1 cellular context compared by ENCODE assay signal in the genomic region with DNA sequence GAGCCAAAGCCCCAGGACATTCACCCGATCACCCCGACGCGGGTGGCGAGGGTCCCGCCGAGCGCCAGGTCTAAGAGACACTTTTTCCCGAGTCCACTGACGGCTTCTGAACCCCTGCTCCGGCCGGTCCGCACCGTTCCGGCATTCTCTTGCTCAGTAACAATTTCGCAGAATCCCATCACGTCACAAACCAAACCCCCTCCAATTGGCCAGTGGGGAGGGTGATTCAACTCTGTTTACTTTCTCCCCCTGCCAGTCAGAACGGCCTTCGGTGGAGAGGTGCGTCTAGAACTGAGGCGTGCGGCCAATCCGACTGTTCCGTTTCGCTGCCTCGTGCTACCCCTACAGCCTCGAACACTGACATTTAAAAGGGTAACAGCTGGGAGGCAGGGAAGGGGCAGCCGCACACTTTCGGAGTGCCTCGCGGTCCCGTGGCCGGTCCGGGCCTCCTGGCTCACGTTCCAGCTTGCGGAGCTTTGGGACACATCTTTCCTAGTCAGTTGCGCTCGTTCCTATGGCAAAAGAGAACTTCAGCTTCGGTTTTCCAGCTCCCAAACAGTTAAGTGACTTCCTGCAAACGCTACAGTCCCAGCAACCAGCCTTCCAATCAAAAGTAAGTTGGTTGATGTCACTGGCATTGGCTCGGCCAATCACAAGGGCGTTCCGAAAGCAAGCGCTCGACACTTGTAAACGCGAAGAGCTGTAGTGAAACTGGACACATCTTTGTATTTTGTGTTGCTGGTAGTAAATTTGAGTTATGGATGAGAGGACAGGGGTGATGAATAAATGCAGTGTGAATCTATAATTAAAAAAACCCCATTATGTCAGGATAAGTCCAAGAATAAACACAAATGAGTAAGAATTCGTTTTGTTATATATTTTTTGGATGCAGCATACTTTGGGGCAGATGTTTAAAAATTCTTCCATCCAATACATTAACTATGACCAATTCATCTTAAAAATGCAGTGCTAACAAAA.
TF ChIP-seq lines count a peak whose summit lies in the region.

Gene KLF9 (minus strand): TSS at position 860 of the 978 bp plus-strand sequence. CDS start 1,294 bp downstream, outside the sequence.

TF ChIP-seq in HepG2, 621 proteins besides CTCF, POLR2A, EP300 and RAD21 (continued from another document and continues in another):
- TF ChIP-seq, protein P1, sequence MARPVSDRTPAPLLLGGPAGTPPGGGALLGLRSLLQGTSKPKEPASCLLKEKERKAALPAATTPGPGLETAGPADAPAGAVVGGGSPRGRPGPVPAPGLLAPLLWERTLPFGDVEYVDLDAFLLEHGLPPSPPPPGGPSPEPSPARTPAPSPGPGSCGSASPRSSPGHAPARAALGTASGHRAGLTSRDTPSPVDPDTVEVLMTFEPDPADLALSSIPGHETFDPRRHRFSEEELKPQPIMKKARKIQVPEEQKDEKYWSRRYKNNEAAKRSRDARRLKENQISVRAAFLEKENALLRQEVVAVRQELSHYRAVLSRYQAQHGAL (CRISPR knock-in tag; IDR thresholded peaks at IDR 0.05; ENCODE audit: not compliant biosample characterization), result no peak
- TF ChIP-seq PCBP2 (optimal IDR thresholded peaks at IDR 0.05; ENCODE audit: low read depth, low read length, poor library complexity, severe bottlenecking) (no peak), NONO (IDR thresholded peaks at IDR 0.05) (no peak), NONO (CRISPR knock-in tag; conservative IDR thresholded peaks at IDR 0.05) (no peak), ATAD3A (CRISPR knock-in tag; IDR thresholded peaks at IDR 0.05) (no peak), MYNN (CRISPR knock-in tag; IDR thresholded peaks at IDR 0.05; ENCODE audit: low read depth) (no peak), ZNF430 (CRISPR knock-in tag; IDR thresholded peaks at IDR 0.05) (peak; percentile 80), ELF4 (CRISPR knock-in tag; IDR thresholded peaks at IDR 0.05; ENCODE audit: borderline replicate concordance) (0 out of 2 replicates have a peak, but pooled peaks have one; percentile 36), ZNF777 (CRISPR knock-in tag; IDR thresholded peaks at IDR 0.05) (peak; percentile 71; the same call in 1 of the 2 replicates), ZNF629 (CRISPR knock-in tag; conservative IDR thresholded peaks at IDR 0.05) (no peak), SIX1 (CRISPR knock-in tag; IDR thresholded peaks at IDR 0.05; ENCODE audit: borderline replicate concordance) (no peak), CREB3 (CRISPR knock-in tag; IDR thresholded peaks at IDR 0.05) (no peak; the same call in 1 of the 2 replicates), SCMH1 (CRISPR knock-in tag; IDR thresholded peaks at IDR 0.05; ENCODE audit: borderline replicate concordance) (no peak), ZNF776 (CRISPR knock-in tag; IDR thresholded peaks at IDR 0.05) (peak; percentile 87; the same call in 1 of the 2 replicates), AGO2 (optimal IDR thresholded peaks at IDR 0.05; ENCODE audit: low read depth, low read length) (peak; percentile 58), ZFP36L2 (CRISPR knock-in tag; IDR thresholded peaks at IDR 0.05) (no peak), ZNF616 (CRISPR knock-in tag; IDR thresholded peaks at IDR 0.05; ENCODE audit: low read depth) (no peak), SOX6 (IDR thresholded peaks at IDR 0.05) (no peak), SOX6 (CRISPR knock-in tag; IDR thresholded peaks at IDR 0.05) (peak; percentile 80), ZNF788 (CRISPR knock-in tag; IDR thresholded peaks at IDR 0.05; ENCODE audit: borderline replicate concordance) (peak; percentile 84; the same call in 1 of the 2 replicates), FLYWCH1 (CRISPR knock-in tag; IDR thresholded peaks at IDR 0.05) (no peak), ZNF382 (CRISPR knock-in tag; IDR thresholded peaks at IDR 0.05; ENCODE audit: borderline replicate concordance) (no peak), HNF4A (CRISPR knock-in tag; IDR thresholded peaks at IDR 0.05) (no peak), ARNT2 (CRISPR knock-in tag; IDR thresholded peaks at IDR 0.05; ENCODE audit: low read depth) (peak; percentile 88), PHF8 (CRISPR knock-in tag; IDR thresholded peaks at IDR 0.05) (peak; percentile 45), E2F2 (CRISPR knock-in tag; IDR thresholded peaks at IDR 0.05; ENCODE audit: borderline replicate concordance) (no peak), POGZ (CRISPR knock-in tag; IDR thresholded peaks at IDR 0.05) (peak; percentile 89), HIVEP1 (CRISPR knock-in tag; IDR thresholded peaks at IDR 0.05) (peak; percentile 95), ATF3 (CRISPR knock-in tag; IDR thresholded peaks at IDR 0.05) (0 out of 2 replicates have a peak, but pooled peaks have one; percentile 6), RBM22 (optimal IDR thresholded peaks at IDR 0.05; ENCODE audit: low read length) (no peak), MIXL1 (CRISPR knock-in tag; IDR thresholded peaks at IDR 0.05) (peak; percentile 19; the same call in 1 of the 2 replicates), TOE1 (CRISPR knock-in tag; IDR thresholded peaks at IDR 0.05) (no peak; the same call in 1 of the 2 replicates), ZSCAN25 (CRISPR knock-in tag; IDR thresholded peaks at IDR 0.05) (peak; percentile 71), KDM1A (CRISPR knock-in tag; IDR thresholded peaks at IDR 0.05) (0 out of 2 replicates have a peak, but pooled peaks have one; percentile 33), ZNF703 (CRISPR knock-in tag; IDR thresholded peaks at IDR 0.05; ENCODE audit: borderline replicate concordance) (peak; percentile 51; the same call in 1 of the 2 replicates), MAFG (CRISPR knock-in tag; IDR thresholded peaks at IDR 0.05) (no peak), SSRP1 (CRISPR knock-in tag; IDR thresholded peaks at IDR 0.05) (peak; percentile 98), NFYB (CRISPR knock-in tag; IDR thresholded peaks at IDR 0.05) (peak; percentile 88), MATR3 (CRISPR knock-in tag; IDR thresholded peaks at IDR 0.05) (no peak), PAWR (CRISPR knock-in tag; IDR thresholded peaks at IDR 0.05; ENCODE audit: borderline replicate concordance) (no peak), CEBPB (IDR thresholded peaks at IDR 0.05; ENCODE audit: borderline replicate concordance, low read depth, low read length) (no peak), KDM5B (CRISPR knock-in tag; IDR thresholded peaks at IDR 0.05; ENCODE audit: borderline replicate concordance) (peak; percentile 87; the same call in 1 of the 2 replicates), ADNP (CRISPR knock-in tag; IDR thresholded peaks at IDR 0.05) (no peak), ZNF274 (CRISPR knock-in tag; IDR thresholded peaks at IDR 0.05) (peak; percentile 92), ZNF335 (CRISPR knock-in tag; IDR thresholded peaks at IDR 0.05) (peak; percentile 46; the same call in 1 of the 2 replicates), ZSCAN20 (CRISPR knock-in tag; IDR thresholded peaks at IDR 0.05; ENCODE audit: borderline replicate concordance) (no peak), ZSCAN31 (CRISPR knock-in tag; IDR thresholded peaks at IDR 0.05; ENCODE audit: low read depth) (peak; percentile 42; the same call in 1 of the 2 replicates), MXD4 (CRISPR knock-in tag; IDR thresholded peaks at IDR 0.05) (peak; percentile 80), TOPORS (CRISPR knock-in tag; IDR thresholded peaks at IDR 0.05) (no peak), ONECUT2 (CRISPR knock-in tag; IDR thresholded peaks at IDR 0.05) (no peak), TMF1 (CRISPR knock-in tag; IDR thresholded peaks at IDR 0.05; ENCODE audit: low read depth) (no peak), DNMT3B (CRISPR knock-in tag; conservative IDR thresholded peaks at IDR 0.05) (peak; percentile 95; the same call in 1 of the 2 replicates), ZSCAN9 (CRISPR knock-in tag; IDR thresholded peaks at IDR 0.05; ENCODE audit: borderline replicate concordance) (peak; percentile 94; the same call in 1 of the 2 replicates), MEIS1 (CRISPR knock-in tag; IDR thresholded peaks at IDR 0.05; ENCODE audit: borderline replicate concordance) (0 out of 2 replicates have a peak, but pooled peaks have one; percentile 41), MTA1 (CRISPR knock-in tag; IDR thresholded peaks at IDR 0.05; ENCODE audit: borderline replicate concordance) (peak; percentile 73; the same call in 1 of the 2 replicates), ZNF205 (CRISPR knock-in tag; IDR thresholded peaks at IDR 0.05) (no peak), XBP1 (CRISPR knock-in tag; IDR thresholded peaks at IDR 0.05) (no peak), AHR (CRISPR knock-in tag; IDR thresholded peaks at IDR 0.05) (0 out of 2 replicates have a peak, but pooled peaks have one; percentile 66), E2F5 (CRISPR knock-in tag; conservative IDR thresholded peaks at IDR 0.05) (no peak), ZNF883 (CRISPR knock-in tag; IDR thresholded peaks at IDR 0.05; ENCODE audit: not compliant biosample characterization) (peak; percentile 66), POLR2G (IDR thresholded peaks at IDR 0.05; ENCODE audit: low read depth, low read length) (peak; percentile 85)
- TF ChIP-seq, protein P2, sequence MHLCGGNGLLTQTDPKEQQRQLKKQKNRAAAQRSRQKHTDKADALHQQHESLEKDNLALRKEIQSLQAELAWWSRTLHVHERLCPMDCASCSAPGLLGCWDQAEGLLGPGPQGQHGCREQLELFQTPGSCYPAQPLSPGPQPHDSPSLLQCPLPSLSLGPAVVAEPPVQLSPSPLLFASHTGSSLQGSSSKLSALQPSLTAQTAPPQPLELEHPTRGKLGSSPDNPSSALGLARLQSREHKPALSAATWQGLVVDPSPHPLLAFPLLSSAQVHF (CRISPR knock-in tag; IDR thresholded peaks at IDR 0.05), result no peak
- TF ChIP-seq, protein P3, sequence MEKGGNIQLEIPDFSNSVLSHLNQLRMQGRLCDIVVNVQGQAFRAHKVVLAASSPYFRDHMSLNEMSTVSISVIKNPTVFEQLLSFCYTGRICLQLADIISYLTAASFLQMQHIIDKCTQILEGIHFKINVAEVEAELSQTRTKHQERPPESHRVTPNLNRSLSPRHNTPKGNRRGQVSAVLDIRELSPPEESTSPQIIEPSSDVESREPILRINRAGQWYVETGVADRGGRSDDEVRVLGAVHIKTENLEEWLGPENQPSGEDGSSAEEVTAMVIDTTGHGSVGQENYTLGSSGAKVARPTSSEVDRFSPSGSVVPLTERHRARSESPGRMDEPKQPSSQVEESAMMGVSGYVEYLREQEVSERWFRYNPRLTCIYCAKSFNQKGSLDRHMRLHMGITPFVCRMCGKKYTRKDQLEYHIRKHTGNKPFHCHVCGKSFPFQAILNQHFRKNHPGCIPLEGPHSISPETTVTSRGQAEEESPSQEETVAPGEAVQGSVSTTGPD (CRISPR knock-in tag; IDR thresholded peaks at IDR 0.05), result 0 out of 2 replicates have a peak, but pooled peaks have one; percentile 35
- TF ChIP-seq, protein P4, sequence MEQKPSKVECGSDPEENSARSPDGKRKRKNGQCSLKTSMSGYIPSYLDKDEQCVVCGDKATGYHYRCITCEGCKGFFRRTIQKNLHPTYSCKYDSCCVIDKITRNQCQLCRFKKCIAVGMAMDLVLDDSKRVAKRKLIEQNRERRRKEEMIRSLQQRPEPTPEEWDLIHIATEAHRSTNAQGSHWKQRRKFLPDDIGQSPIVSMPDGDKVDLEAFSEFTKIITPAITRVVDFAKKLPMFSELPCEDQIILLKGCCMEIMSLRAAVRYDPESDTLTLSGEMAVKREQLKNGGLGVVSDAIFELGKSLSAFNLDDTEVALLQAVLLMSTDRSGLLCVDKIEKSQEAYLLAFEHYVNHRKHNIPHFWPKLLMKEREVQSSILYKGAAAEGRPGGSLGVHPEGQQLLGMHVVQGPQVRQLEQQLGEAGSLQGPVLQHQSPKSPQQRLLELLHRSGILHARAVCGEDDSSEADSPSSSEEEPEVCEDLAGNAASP (CRISPR knock-in tag; IDR thresholded peaks at IDR 0.05; ENCODE audit: borderline replicate concordance), result peak; percentile 24; the same call in 1 of the 2 replicates
- TF ChIP-seq, protein P5, sequence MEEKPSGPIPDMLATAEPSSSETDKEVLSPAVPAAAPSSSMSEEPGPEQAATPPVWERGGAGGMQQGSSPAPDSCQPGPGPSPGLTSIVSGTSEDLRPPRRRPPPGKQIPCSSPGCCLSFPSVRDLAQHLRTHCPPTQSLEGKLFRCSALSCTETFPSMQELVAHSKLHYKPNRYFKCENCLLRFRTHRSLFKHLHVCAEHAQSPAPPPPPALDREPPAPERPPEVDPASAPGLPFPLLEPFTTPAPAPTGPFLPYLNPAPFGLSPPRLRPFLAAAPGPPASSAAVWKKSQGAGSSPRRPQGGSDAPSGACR (CRISPR knock-in tag; IDR thresholded peaks at IDR 0.05), result 0 out of 2 replicates have a peak, but pooled peaks have one; percentile 62
- TF ChIP-seq, protein P6, sequence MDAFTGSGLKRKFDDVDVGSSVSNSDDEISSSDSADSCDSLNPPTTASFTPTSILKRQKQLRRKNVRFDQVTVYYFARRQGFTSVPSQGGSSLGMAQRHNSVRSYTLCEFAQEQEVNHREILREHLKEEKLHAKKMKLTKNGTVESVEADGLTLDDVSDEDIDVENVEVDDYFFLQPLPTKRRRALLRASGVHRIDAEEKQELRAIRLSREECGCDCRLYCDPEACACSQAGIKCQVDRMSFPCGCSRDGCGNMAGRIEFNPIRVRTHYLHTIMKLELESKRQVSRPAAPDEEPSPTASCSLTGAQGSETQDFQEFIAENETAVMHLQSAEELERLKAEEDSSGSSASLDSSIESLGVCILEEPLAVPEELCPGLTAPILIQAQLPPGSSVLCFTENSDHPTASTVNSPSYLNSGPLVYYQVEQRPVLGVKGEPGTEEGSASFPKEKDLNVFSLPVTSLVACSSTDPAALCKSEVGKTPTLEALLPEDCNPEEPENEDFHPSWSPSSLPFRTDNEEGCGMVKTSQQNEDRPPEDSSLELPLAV (CRISPR knock-in tag; conservative IDR thresholded peaks at IDR 0.05; ENCODE audit: low read depth), result no peak
